Comparison of ENCODE assay signal across 14 cellular contexts in the genomic region with DNA sequence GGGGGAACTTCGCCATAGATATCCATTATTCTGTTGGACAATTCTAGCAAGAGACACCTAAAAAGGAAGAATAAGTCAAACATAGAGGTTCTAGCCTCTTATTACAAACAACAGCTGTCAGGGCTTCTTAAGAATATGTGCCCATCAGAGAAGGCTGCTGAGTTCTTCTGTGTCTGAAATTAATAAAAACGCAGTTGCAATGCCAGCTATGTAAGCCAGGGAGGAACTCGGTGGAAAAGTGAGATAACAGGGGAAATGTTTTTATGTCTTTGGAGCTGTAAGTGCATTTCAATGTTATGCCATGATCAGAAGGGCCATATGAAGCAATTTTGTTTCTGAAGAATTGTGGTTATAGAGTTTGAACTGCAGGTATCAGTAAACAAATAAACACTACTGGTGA.
"Had no signal": no experiment of that assay in that cellular context is flagged by ENCODE, and none has a peak within 500 bp of the region (broad histone marks: within the 10 kb centered on the region; RNA-seq: fewer than 3 reads in every experiment).

No MANE protein-coding gene starts in this region.

- H3K36me3 ChIP-seq: esophagus muscularis mucosa, gastroesophageal sphincter, thoracic aorta had no signal

- H3K27ac ChIP-seq: dorsolateral prefrontal cortex, esophagus muscularis mucosa, gastroesophageal sphincter, thoracic aorta had no signal

- DNase-seq: activated CD4-positive, alpha-beta T cell treated with anti-CD3 and anti-CD28 coated beads, Interleukin-2, amount 50 U/mL, for 4 hours; activated CD4-positive, CD25-positive, alpha-beta regulatory T cell treated with anti-CD3 and anti-CD28 coated beads, Interleukin-2, amount 50 U/mL, for 72 hours; activated effector memory CD4-positive, alpha-beta T cell treated with anti-CD3 and anti-CD28 coated beads, Interleukin-2, amount 50 U/mL, for 16 hours; activated T-cell treated with anti-CD3 and anti-CD28 coated beads, Interleukin-2, amount 50 U/mL, for 4 hours; anterior cingulate cortex; dorsolateral prefrontal cortex; kidney; left ventricle myocardium superior; mesenchymal stem cell; stimulated activated CD4-positive, alpha-beta T cell treated with anti-CD3 and anti-CD28 coated beads, Interleukin-4, amount 100 ng/mL, for 24 hours had no signal

- ATAC-seq: activated naive CD4-positive, alpha-beta T cell treated with anti-CD3 and anti-CD28 coated beads, Interleukin-2, amount 50 U/mL, for 72 hours; activated T-cell treated with anti-CD3 and anti-CD28 coated beads, Interleukin-2, amount 50 U/mL, for 4 hours; gastroesophageal sphincter; left ventricle myocardium superior had no signal

- H3K27me3 ChIP-seq: dorsolateral prefrontal cortex, esophagus muscularis mucosa, gastroesophageal sphincter had no signal

- H3K9me3 ChIP-seq: esophagus muscularis mucosa, gastroesophageal sphincter, thoracic aorta had no signal

- H3K4me1 ChIP-seq: esophagus muscularis mucosa, gastroesophageal sphincter had no signal

- H3K4me3 ChIP-seq: dorsolateral prefrontal cortex, esophagus muscularis mucosa, gastroesophageal sphincter, thoracic aorta had no signal
